Comparison of ENCODE assay signal across 15 cellular contexts in the genomic region with DNA sequence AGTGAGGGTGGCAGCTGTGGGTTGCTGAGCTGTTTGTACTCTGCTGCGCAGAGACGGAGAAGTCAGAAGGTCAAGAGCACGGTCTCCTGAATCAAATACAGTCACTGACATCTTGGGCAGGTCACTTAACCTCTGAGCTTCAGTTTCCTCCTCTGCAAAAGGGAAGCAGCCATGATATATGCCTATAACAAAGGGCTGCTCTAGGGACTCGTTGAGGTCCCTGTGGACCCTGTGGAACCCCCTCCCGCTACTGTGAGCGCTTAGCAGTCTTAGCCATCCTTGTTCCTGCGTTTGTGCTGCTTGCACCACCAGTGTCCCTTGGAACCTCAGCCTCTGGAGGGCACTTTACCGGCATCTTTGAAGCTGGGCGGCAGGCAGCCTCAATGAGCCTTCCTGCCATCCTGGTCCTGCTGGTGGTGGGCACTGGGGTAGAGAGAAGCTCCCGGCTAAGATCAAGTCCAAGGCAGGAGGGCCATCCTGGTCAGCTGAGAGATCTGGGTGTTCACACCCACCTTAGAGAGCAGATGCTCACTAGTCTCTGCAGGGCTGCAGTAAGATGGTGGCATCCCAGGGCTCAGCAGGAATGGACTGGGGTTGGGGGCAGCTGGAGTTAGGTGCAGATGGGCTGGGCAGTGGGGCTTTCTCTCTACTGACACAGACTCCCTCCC. TPM values are rescaled to one million over a fixed set of nuclear protein-coding genes. Genes with fewer than 3 reads are reported as not detected.
DNase-seq lines count a peak whose midpoint lies in the region; ATAC-seq and TF ChIP-seq lines count a peak whose summit lies in the region.
"Had no signal": no experiment of that assay in that cellular context is flagged by ENCODE, and none has a peak within 500 bp of the region (broad histone marks: within the 10 kb centered on the region; RNA-seq: fewer than 3 reads in every experiment).

No MANE protein-coding gene starts in this region.

- H3K9me3 Mint-ChIP-seq in activated CD4-positive, alpha-beta memory T cell treated with anti-CD3 and anti-CD28 coated beads, Interleukin-2, amount 10 ng/mL, durations not matched to agents 7 days and 5 days, result no peaks in the 10 kb centered on the region
- H3K9me3 Mint-ChIP-seq: activated naive CD4-positive, alpha-beta T cell treated with anti-CD3 and anti-CD28 coated beads, Interleukin-2, amount 50 U/mL, for 24 hours; neural progenitor cell; T-cell had no signal

- no peaks in the 10 kb centered on the region for H3K27me3 Mint-ChIP-seq in activated CD4-positive, alpha-beta memory T cell treated with anti-CD3 and anti-CD28 coated beads, Interleukin-2, amount 10 ng/mL, durations not matched to agents 7 days and 5 days
- H3K27me3 Mint-ChIP-seq: activated naive CD4-positive, alpha-beta T cell treated with anti-CD3 and anti-CD28 coated beads, Interleukin-2, amount 50 U/mL, for 24 hours; T-cell had no signal

- peaks cover 0 to 66% of the 10 kb centered on the region in 2 donors for H3K4me1 ChIP-seq in right atrium auricular region
- H3K4me1 ChIP-seq in iPS-20b (ENCODE audit: insufficient read depth, low read length), result peaks cover 24% of the 10 kb centered on the region
- peaks cover 0 to 67% (median 60%) of the 10 kb centered on the region in 4 donors for H3K4me1 ChIP-seq in tibial artery

- H3K9me3 ChIP-seq in right atrium auricular region, result no peaks in the 10 kb centered on the region
- H3K9me3 ChIP-seq in iPS-20b (ENCODE audit: insufficient read depth, low read depth, low read length), result no peaks in the 10 kb centered on the region
- H3K9me3 ChIP-seq in tibial artery, result no peaks in the 10 kb centered on the region
- H3K9me3 ChIP-seq: esophagus squamous epithelium had no signal

- no peak for ATAC-seq in left ventricle myocardium superior
- ATAC-seq in HG03378 (IDR thresholded peaks at IDR 0.05; ENCODE audit: unreplicated experiment), result no peak
- ATAC-seq: T-cell had no signal

- H3K27ac Mint-ChIP-seq in activated CD4-positive, alpha-beta memory T cell treated with anti-CD3 and anti-CD28 coated beads, Interleukin-2, amount 10 ng/mL, durations not matched to agents 7 days and 5 days, result peak overlapping the region; percentile 57
- H3K27ac Mint-ChIP-seq: neural progenitor cell had no signal

- intact Hi-C loops in left ventricle myocardium superior (cut with micrococcal nuclease), result no loop called here
- intact Hi-C loops in tibial artery (cut with DNase I; ENCODE audit: low total_unique reads), result no loop called here

- H3K4me1 Mint-ChIP-seq in activated CD4-positive, alpha-beta memory T cell treated with anti-CD3 and anti-CD28 coated beads, Interleukin-2, amount 10 ng/mL, durations not matched to agents 7 days and 5 days, result peaks cover 51% of the 10 kb centered on the region

- H3K36me3 ChIP-seq in right atrium auricular region (peaks cover 32% of the 10 kb centered on the region), iPS-20b (ENCODE audit: insufficient read depth, low read depth, low read length) (peaks cover 33% of the 10 kb centered on the region), tibial artery (peaks cover 27 to 46% (median 34%) of the 10 kb centered on the region in 3 donors)
- H3K36me3 ChIP-seq: neural progenitor cell had no signal

- CTCF ChIA-PET in activated CD4-positive, alpha-beta memory T cell treated with anti-CD3 and anti-CD28 coated beads, Interleukin-2, amount 10 ng/mL, durations not matched to agents 7 days and 5 days (lab: Charles Lee), result interaction anchor here (0.6 to 1.3 kb wide), 4 partner anchors 20 to 126 kb away, joined by 3 to 5 read pairs (median 4); partner anchors contain the start of gene CDKN2AIPNL

- H3K4me3 Mint-ChIP-seq in activated CD4-positive, alpha-beta memory T cell treated with anti-CD3 and anti-CD28 coated beads, Interleukin-2, amount 10 ng/mL, durations not matched to agents 7 days and 5 days, result no peak overlapping the region
- H3K4me3 Mint-ChIP-seq: activated naive CD4-positive, alpha-beta T cell treated with anti-CD3 and anti-CD28 coated beads, Interleukin-2, amount 50 U/mL, for 24 hours; neural progenitor cell had no signal

- H3K4me3 ChIP-seq in right atrium auricular region (no peak overlapping the region), iPS-20b (ENCODE audit: low read length) (no peak overlapping the region), tibial artery (no peak overlapping the region)
- H3K4me3 ChIP-seq: esophagus squamous epithelium, neural progenitor cell had no signal

- POLR2A ChIA-PET in activated CD4-positive, alpha-beta memory T cell treated with anti-CD3 and anti-CD28 coated beads, Interleukin-2, amount 10 ng/mL, durations not matched to agents 7 days and 5 days (lab: Charles Lee), result interaction anchor here (0.7 to 4.4 kb wide), 5 partner anchors 9 to 162 kb away, joined by 3 to 33 read pairs (median 3); partner anchors contain the start of gene JADE2

- H3K27ac ChIP-seq in right atrium auricular region (peak overlapping the region; percentile 56 to 100), iPS-20b (ENCODE audit: low read length) (peak overlapping the region; percentile 23), tibial artery (peak overlapping the region; percentile 67 to 97)
- H3K27ac ChIP-seq: neural progenitor cell had no signal

- no peaks in the 10 kb centered on the region for H3K27me3 ChIP-seq in right atrium auricular region
- no peaks in the 10 kb centered on the region for H3K27me3 ChIP-seq in iPS-20b (ENCODE audit: insufficient read depth, low read length)
- H3K27me3 ChIP-seq in tibial artery, result no peaks in the 10 kb centered on the region
- H3K27me3 ChIP-seq: esophagus squamous epithelium, neural progenitor cell had no signal

- peaks cover 21% of the 10 kb centered on the region for H3K36me3 Mint-ChIP-seq in activated CD4-positive, alpha-beta memory T cell treated with anti-CD3 and anti-CD28 coated beads, Interleukin-2, amount 10 ng/mL, durations not matched to agents 7 days and 5 days (ENCODE audit: low read depth)
- H3K36me3 Mint-ChIP-seq: neural progenitor cell had no signal

- DNase-seq in right atrium auricular region (ENCODE audit: low spot score) (no peak), left ventricle myocardium superior (no peak), tibial artery (no peak), globus pallidus (ENCODE audit: low spot score) (no peak)
- no peak for DNase-seq in activated CD4-positive, alpha-beta memory T cell treated with anti-CD3 and anti-CD28 coated beads, Interleukin-2, amount 10 ng/mL, durations not matched to agents 7 days and 5 days
- no peak for DNase-seq in activated CD8-positive, alpha-beta memory T cell treated with anti-CD3 and anti-CD28 coated beads, Interleukin-2, amount 50 U/mL, for 48 hours
- DNase-seq: activated CD4-positive, CD25-positive, alpha-beta regulatory T cell; esophagus squamous epithelium; GDM1; NCI-H446; T-cell had no signal

- H3K9ac ChIP-seq in iPS-20b (ENCODE audit: low read depth, low read length), result peak overlapping the region; percentile 15; the same call in 1 of the 2 replicates
- H3K9ac ChIP-seq: neural progenitor cell had no signal

- no peak for TF ChIP-seq CTCF in right atrium auricular region (IDR thresholded peaks at IDR 0.05)
- TF ChIP-seq CTCF in tibial artery (IDR thresholded peaks at IDR 0.05), result no peak

RNA-seq across cellular contexts. Expression of gene JADE2, which starts 8.7 kb away (rescaled TPM):
- 10 to 100 TPM; 37.5 to 47.6 TPM for total RNA-seq in right atrium auricular region
- total RNA-seq in left ventricle myocardium superior, result 28.7 TPM
- total RNA-seq in activated CD4-positive, alpha-beta memory T cell treated with anti-CD3 and anti-CD28 coated beads, Interleukin-2, amount 10 ng/mL, durations not matched to agents 7 days and 5 days, result 10 to 100 TPM; 72.7 to 73.5 TPM

Comparison
In these comparisons a context has a peak if more than half of its experiments do, and no peak if none do; other contexts are left out.
1. H3K27ac ChIP-seq: peak in every context shown above with its lines; median percentile 82 in tibial artery; 78 in right atrium auricular region; 23 in iPS-20b.